10 cellular contexts compared by ENCODE assay signal in genomic region chr2:136381722-136382633, GRCh38.
DNase-seq lines count a peak whose midpoint lies in the region; ATAC-seq and TF ChIP-seq lines count a peak whose summit lies in the region.
"Had no signal": no experiment of that assay in that cellular context is flagged by ENCODE, and none has a peak within 500 bp of the region (broad histone marks: within the 10 kb centered on the region; RNA-seq: fewer than 3 reads in every experiment).

No MANE protein-coding gene starts in this region.

- H3K27me3 ChIP-seq in upper lobe of right lung: no peaks in the 10 kb centered on the region

- peaks cover under 1% of the 10 kb centered on the region for H3K4me1 ChIP-seq in upper lobe of right lung

- no peak for TF ChIP-seq CTCF in upper lobe of right lung (IDR thresholded peaks at IDR 0.05)

- H3K27ac ChIP-seq in upper lobe of right lung: no peak overlapping the region
- H3K27ac ChIP-seq: SK-N-MC had no signal

- peak; percentile 64 for ATAC-seq in GM19397 (IDR thresholded peaks at IDR 0.05; ENCODE audit: unreplicated experiment)
- ATAC-seq in HG03432 (IDR thresholded peaks at IDR 0.05; ENCODE audit: unreplicated experiment): peak; percentile 86
- ATAC-seq in upper lobe of right lung: peak; percentile 64

- intact Hi-C loops in upper lobe of right lung (cut with DNase I): no loop called here

- peak; percentile 60 for DNase-seq in activated CD4-positive, alpha-beta T cell treated with anti-CD3 and anti-CD28 coated beads, Interleukin-2, amount 50 U/mL, for 1 hour
- peak; percentile 33 for DNase-seq in medulla oblongata (ENCODE audit: extremely low spot score)
- no peak for DNase-seq in upper lobe of right lung
- no peak for DNase-seq in SW480 (ENCODE audit: low spot score)
- no peak for DNase-seq in NCI-H2227 treated with DMSO at 0.1 percent for 48 hours (lab: John Stamatoyannopoulos, UW)
- DNase-seq in ACHN: no peak
- DNase-seq: left cardiac atrium had no signal

- in situ Hi-C loops in ACHN (cut with HindIII; ENCODE audit: low pct_ligation_motif_present, low pct_unique_long_range_greater_than_20kb, low sequenced_read_pairs): loop anchor here (25.0 kb wide), 1 partner anchor 495 kb away; the partner anchor contains the start of gene MCM6

- no peaks in the 10 kb centered on the region for H3K9me3 ChIP-seq in upper lobe of right lung

- H3K4me3 ChIP-seq in upper lobe of right lung: no peak overlapping the region
- H3K4me3 ChIP-seq: SK-N-MC had no signal

- no peaks in the 10 kb centered on the region for H3K36me3 ChIP-seq in upper lobe of right lung

Comparison
In these comparisons a context has a peak if more than half of its experiments do, and no peak if none do; other contexts are left out.
1. DNase-seq: peak in activated CD4-positive, alpha-beta T cell treated with anti-CD3 and anti-CD28 coated beads, Interleukin-2, amount 50 U/mL, for 1 hour (single experiment) and medulla oblongata (single experiment); none in upper lobe of right lung (single experiment), SW480 (single experiment), NCI-H2227 treated with DMSO at 0.1 percent for 48 hours (single experiment) and ACHN (single experiment).
2. Peak in every context shown above with its lines, with median percentiles within 50 percentile points of each other: ATAC-seq.